In the genomic region with DNA sequence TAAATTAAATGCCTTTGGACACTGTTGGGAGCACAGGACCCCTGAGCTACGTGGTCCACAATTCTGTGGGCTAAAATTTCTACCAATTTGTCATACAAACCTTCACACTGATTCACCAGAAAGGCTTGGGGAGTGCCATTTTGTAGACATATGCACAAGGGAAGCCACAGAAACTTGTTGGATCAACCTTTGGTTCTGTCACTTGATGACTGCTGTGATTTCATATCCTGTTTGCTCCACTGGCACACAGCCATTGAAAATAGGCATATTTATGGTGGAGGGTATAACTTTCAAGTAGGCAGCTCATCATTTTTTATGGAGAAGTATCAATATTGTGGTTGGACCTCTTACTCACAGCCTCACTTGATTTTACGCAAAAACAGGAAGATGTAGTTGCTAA, we compare ENCODE assay signal across 17 cellular contexts. TPM values are rescaled to one million over a fixed set of nuclear protein-coding genes. Genes with fewer than 3 reads are reported as not detected.
DNase-seq lines count a peak whose midpoint lies in the region; ATAC-seq and TF ChIP-seq lines count a peak whose summit lies in the region.
"Had no signal": no experiment of that assay in that cellular context is flagged by ENCODE, and none has a peak within 500 bp of the region (broad histone marks: within the 10 kb centered on the region; RNA-seq: fewer than 3 reads in every experiment).

No MANE protein-coding gene starts in this region.

- peak; percentile 44 for DNase-seq in activated CD4-positive, alpha-beta T cell treated with anti-CD3 and anti-CD28 coated beads, Interleukin-2, amount 10 ng/mL, durations not matched to agents 24 days and 14 days
- DNase-seq in activated CD4-positive, alpha-beta T cell treated with anti-CD3 and anti-CD28 coated beads, Interleukin-2, amount 50 U/mL, for 4 hours, result no peak
- DNase-seq in Daoy (ENCODE audit: low read depth) (peak; percentile 45), M059J (ENCODE audit: low read depth) (peak; percentile 38), dermis blood vessel endothelial cell (peak; percentile 44), heart left ventricle (no peak), AG08396 (ENCODE audit: low spot score) (no peak)
- DNase-seq: 8988T, C1 segment of cervical spinal cord, NCI-H1092, NCI-H1694, NCI-H2107, NCI-H226 had no signal

- H3K4me1 Mint-ChIP-seq in activated CD4-positive, alpha-beta T cell treated with anti-CD3 and anti-CD28 coated beads, Interleukin-2, amount 10 ng/mL, durations not matched to agents 24 days and 14 days, result peaks cover 8% of the 10 kb centered on the region

- no peak for ATAC-seq in GM18517 (IDR thresholded peaks at IDR 0.05; ENCODE audit: unreplicated experiment)
- no peak for ATAC-seq in heart left ventricle
- ATAC-seq: GM12878, K562 had no signal

- no peaks in the 10 kb centered on the region for H3K27me3 ChIP-seq in heart left ventricle

- H3K36me3 ChIP-seq in heart left ventricle, result peaks cover 0 to 76% (median 47%) of the 10 kb centered on the region in 9 donors

- WGBS in heart left ventricle, 4 donors, result 89 to 100% (median 95%) methylated on average over 2 of the region's 2 CpGs

- no peak overlapping the region for H3K4me3 ChIP-seq in heart left ventricle
- H3K4me3 ChIP-seq: GM12878, HAP-1, K562 had no signal

- no peak for TF ChIP-seq POLR2A in heart left ventricle (IDR thresholded peaks at IDR 0.05)

- H3K4me1 ChIP-seq in heart left ventricle, result peaks cover 0 to 14% (median 3%) of the 10 kb centered on the region in 12 donors
- H3K4me1 ChIP-seq: HAP-1 had no signal

- H3K27ac Mint-ChIP-seq in activated CD4-positive, alpha-beta T cell treated with anti-CD3 and anti-CD28 coated beads, Interleukin-2, amount 10 ng/mL, durations not matched to agents 24 days and 14 days, result no peak overlapping the region

- H3K27me3 Mint-ChIP-seq in activated CD4-positive, alpha-beta T cell treated with anti-CD3 and anti-CD28 coated beads, Interleukin-2, amount 10 ng/mL, durations not matched to agents 24 days and 14 days, result no peaks in the 10 kb centered on the region

- H3K9me3 Mint-ChIP-seq in activated CD4-positive, alpha-beta T cell treated with anti-CD3 and anti-CD28 coated beads, Interleukin-2, amount 10 ng/mL, durations not matched to agents 24 days and 14 days, result no peaks in the 10 kb centered on the region

- TF ChIP-seq CTCF in heart left ventricle (IDR thresholded peaks at IDR 0.05), result no peak

- H3K36me3 Mint-ChIP-seq in activated CD4-positive, alpha-beta T cell treated with anti-CD3 and anti-CD28 coated beads, Interleukin-2, amount 10 ng/mL, durations not matched to agents 24 days and 14 days (ENCODE audit: low read depth), result peaks cover 52% of the 10 kb centered on the region

- no peaks in the 10 kb centered on the region for H3K9me3 ChIP-seq in heart left ventricle
- H3K9me3 ChIP-seq: HAP-1 had no signal

- H3K4me3 Mint-ChIP-seq in activated CD4-positive, alpha-beta T cell treated with anti-CD3 and anti-CD28 coated beads, Interleukin-2, amount 10 ng/mL, durations not matched to agents 24 days and 14 days, result no peak overlapping the region

- peak overlapping the region in 1 of 12 donors; percentile 40 for H3K27ac ChIP-seq in heart left ventricle

- intact Hi-C loops in activated CD4-positive, alpha-beta T cell treated with anti-CD3 and anti-CD28 coated beads, Interleukin-2, amount 10 ng/mL, durations not matched to agents 24 days and 14 days (cut with micrococcal nuclease), result no loop called here
- intact Hi-C loops in heart left ventricle (cut with DNase I), result no loop called here

RNA-seq across cellular contexts. Expression of gene NAPG, which starts 10.4 kb away (rescaled TPM):
- 36.4 and 38.7 TPM in 2 replicates for total RNA-seq in activated CD4-positive, alpha-beta T cell treated with anti-CD3 and anti-CD28 coated beads, Interleukin-2, amount 10 ng/mL, durations not matched to agents 24 days and 14 days
- total RNA-seq in Daoy (2014; rRNA removed; shearing (Covaris generic)), result 32.8 and 41.3 TPM in 2 replicates
- total RNA-seq in M059J (2014; rRNA removed; shearing (Covaris generic)), result 39.0 and 50.4 TPM in 2 replicates
- total RNA-seq in dermis blood vessel endothelial cell (43.6 and 44.4 TPM in 2 replicates), heart left ventricle (10 to 100 TPM; 26.7 to 46.3 (median 35.1) TPM)
- polyA plus RNA-seq in heart left ventricle, result 10 to 100 TPM; 12.7 to 28.5 TPM

Comparison
In these comparisons a context has a peak if more than half of its experiments do, and no peak if none do; other contexts are left out.
1. DNase-seq: peak in activated CD4-positive, alpha-beta T cell treated with anti-CD3 and anti-CD28 coated beads, Interleukin-2, amount 10 ng/mL, durations not matched to agents 24 days and 14 days (single experiment), Daoy (single experiment), M059J (single experiment) and dermis blood vessel endothelial cell (single experiment); none in activated CD4-positive, alpha-beta T cell treated with anti-CD3 and anti-CD28 coated beads, Interleukin-2, amount 50 U/mL, for 4 hours (0 of 2), heart left ventricle (0 of 5) and AG08396 (single experiment).